Comparison of ENCODE assay signal across 8 cellular contexts in genomic region chr19:3986260-3987041, GRCh38. TPM values are rescaled to one million over a fixed set of nuclear protein-coding genes. Genes with fewer than 3 reads are reported as not detected.
DNase-seq lines count a peak whose midpoint lies in the region; ATAC-seq, FAIRE-seq and TF ChIP-seq lines count a peak whose summit lies in the region.

No MANE protein-coding gene starts in this region.

- H3K4me3 ChIP-seq in right atrium auricular region = peak overlapping the region; percentile 82 to 91
- peak overlapping the region; percentile 91 for H3K4me3 ChIP-seq in psoas muscle

- peak; percentile 90 for FAIRE-seq in G401.6 (lab: Jason Lieb, UNC)

- ATAC-seq in psoas muscle (peak; percentile 24 to 63 (median 48)), GM19023 (IDR thresholded peaks at IDR 0.05; ENCODE audit: unreplicated experiment) (no peak), GM21515 (IDR thresholded peaks at IDR 0.05; ENCODE audit: unreplicated experiment) (no peak)

- peak overlapping the region; percentile 94 to 97 for H3K27ac ChIP-seq in right atrium auricular region
- peak overlapping the region; percentile 95 for H3K27ac ChIP-seq in psoas muscle

- peak; percentile 93 for DNase-seq in NAMALWA (ENCODE audit: low spot score)
- DNase-seq in SHP77 (lab: John Stamatoyannopoulos, UW) = peak; percentile 74 to 80
- DNase-seq in anterior cingulate cortex (lab: John Stamatoyannopoulos, UW) = peak in 45 of 58 donors; percentile 10 to 83 (median 42)
- no peak for DNase-seq in right atrium auricular region (ENCODE audit: low spot score)
- DNase-seq in psoas muscle = peak in 1 of 2 donors; percentile 27

- H3K27me3 ChIP-seq in right atrium auricular region (no peaks in the 10 kb centered on the region), psoas muscle (ENCODE audit: insufficient read depth in 3 of 3, low read length in 2 of 3) (no peaks in the 10 kb centered on the region)

- peaks cover 33% of the 10 kb centered on the region for H3K36me3 ChIP-seq in right atrium auricular region
- H3K36me3 ChIP-seq in psoas muscle (ENCODE audit: insufficient read depth in 1 of 2, low read depth in 1 of 2) = peaks cover 21 to 32% of the 10 kb centered on the region in 2 donors

- no peaks in the 10 kb centered on the region for H3K9me3 ChIP-seq in right atrium auricular region
- H3K9me3 ChIP-seq in psoas muscle = no peaks in the 10 kb centered on the region

- WGBS in psoas muscle, 3 donors = 3 to 4% (median 4%) methylated on average over 21 of the region's 21 CpGs

- intact Hi-C loops in psoas muscle (cut with DNase I) = loop anchor here (1.0 to 10.0 kb wide), 5 partner anchors 164 to 224 kb away; partner anchors contain the start of genes APBA3 (in 2 of the 2) and MRPL54 (in 2 of the 2)

- TF ChIP-seq CTCF in right atrium auricular region (IDR thresholded peaks at IDR 0.05) = peak; percentile 35 to 77
- TF ChIP-seq CTCF in psoas muscle (IDR thresholded peaks at IDR 0.05) = peak; percentile 62

- H3K4me1 ChIP-seq in right atrium auricular region = peaks cover 0 to 44% of the 10 kb centered on the region in 2 donors
- peaks cover 42% of the 10 kb centered on the region for H3K4me1 ChIP-seq in psoas muscle

RNA-seq across cellular contexts. Expression of gene EEF2, which starts 1.2 kb away (rescaled TPM):
- 1,000 to 10,000 TPM; 1,205 to 1,737 TPM for total RNA-seq in right atrium auricular region
- 1,000 to 10,000 TPM; 2,332 to 3,628 (median 2,726) TPM for total RNA-seq in psoas muscle
- polyA plus RNA-seq in psoas muscle = 1,000 to 10,000 TPM; 1,416 to 1,891 (median 1,484) TPM

RNA-seq across cellular contexts. Expression of gene DAPK3, which starts 15.6 kb away (rescaled TPM):
- 100 to 1,000 TPM in 1 of 2 donors, 10 to 100 TPM in 1; 46.2 to 202 TPM for total RNA-seq in right atrium auricular region
- 100 to 1,000 TPM in 3 of 4 donors, 10 to 100 TPM in 1; 92.6 to 142 (median 105) TPM for total RNA-seq in psoas muscle
- polyA plus RNA-seq in psoas muscle = 100 to 1,000 TPM; 148 to 176 (median 165) TPM

RNA-seq across cellular contexts. Expression of gene PIAS4, which starts 21.1 kb away (rescaled TPM):
- total RNA-seq in right atrium auricular region = 10 to 100 TPM; 10.9 to 11.4 TPM
- 10 to 100 TPM; 14.6 to 27.2 (median 17.0) TPM for total RNA-seq in psoas muscle
- 10 to 100 TPM; 12.7 to 21.8 (median 14.6) TPM for polyA plus RNA-seq in psoas muscle

RNA-seq across cellular contexts. Expression of gene NMRK2, which starts 53.6 kb away (rescaled TPM):
- total RNA-seq in right atrium auricular region (1,000 to 10,000 TPM; 1,342 to 2,195 TPM), psoas muscle (100 to 1,000 TPM in 1 of 4 donors, 10 to 100 TPM in 2, 1 to 10 TPM in 1; 9.0 to 755 (median 89.4) TPM)
- 100 to 1,000 TPM in 2 of 3 donors, 10 to 100 TPM in 1; 45.2 to 636 (median 602) TPM for polyA plus RNA-seq in psoas muscle

Comparison
In these comparisons a context has a peak if more than half of its experiments do, and no peak if none do; other contexts are left out.
1. ATAC-seq: peak in psoas muscle (4 of 4); none in GM19023 (single experiment) and GM21515 (single experiment).